1 cellular context compared by ENCODE assay signal in the genomic region with DNA sequence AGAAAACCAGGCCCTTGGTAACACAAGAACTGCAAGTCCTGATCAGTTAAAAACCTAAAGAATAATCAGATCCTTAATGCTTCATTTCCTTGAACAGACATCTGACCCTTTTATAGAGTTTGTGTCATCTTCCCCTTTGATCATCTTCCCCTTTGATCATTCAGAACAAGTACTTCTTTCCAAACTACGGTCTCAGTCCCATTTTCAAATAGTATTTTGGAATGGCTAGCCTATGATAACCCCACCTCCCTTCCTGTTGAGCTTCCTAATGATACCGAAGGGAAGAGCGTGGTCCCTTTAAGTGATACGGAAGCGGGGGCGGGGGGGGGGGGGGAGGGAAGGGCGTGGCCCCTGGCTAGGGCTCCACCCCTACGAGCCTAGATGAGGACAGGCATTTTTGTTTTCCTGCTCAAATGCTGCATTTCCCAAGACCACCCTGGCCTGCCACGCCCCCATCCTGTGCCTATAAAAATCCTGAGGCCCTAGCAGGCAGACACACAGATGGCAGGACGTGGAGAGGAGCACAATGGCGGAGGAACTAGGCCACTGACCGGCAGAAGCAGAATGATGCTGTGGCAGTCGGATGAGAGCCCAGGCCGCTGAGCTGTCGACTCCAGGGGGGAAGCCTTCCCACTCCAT.
TF ChIP-seq lines count a peak whose summit lies in the region.

No MANE protein-coding gene starts in this region.

TF ChIP-seq in endothelial cell of umbilical vein, 7 proteins besides CTCF, POLR2A, EP300 and RAD21 (continued from another document):
- TF ChIP-seq JUN (IDR thresholded peaks at IDR 0.05; ENCODE audit: borderline replicate concordance, insufficient read depth, insufficient read length, low read depth), result no peak
